21 cellular contexts compared by ENCODE assay signal in genomic region chr9:20599195-20599594, GRCh38. TPM values are rescaled to one million over a fixed set of nuclear protein-coding genes. Genes with fewer than 3 reads are reported as not detected.
DNase-seq lines count a peak whose midpoint lies in the region; ATAC-seq and TF ChIP-seq lines count a peak whose summit lies in the region.
"Had no signal": no experiment of that assay in that cellular context is flagged by ENCODE, and none has a peak within 500 bp of the region (broad histone marks: within the 10 kb centered on the region; RNA-seq: fewer than 3 reads in every experiment).

No MANE protein-coding gene starts in this region.

- peak overlapping the region in 1 of 2 experiments; percentile 76; a peak in 3 of 4 replicates for H4K8ac ChIP-seq in IMR-90 (ENCODE audit: low read depth in 2 of 2, low read length in 2 of 2)

- no peak overlapping the region; the same call in 1 of the 2 replicates for H4K5ac ChIP-seq in IMR-90 (ENCODE audit: low read depth, low read length)

- no peak for TF ChIP-seq RAD21 in IMR-90 (IDR thresholded peaks at IDR 0.05; ENCODE audit: low read length)

- H4K20me1 ChIP-seq in IMR-90 (ENCODE audit: insufficient read depth, low read length) = no peaks in the 10 kb centered on the region

- H3K4me1 ChIP-seq in IMR-90 (ENCODE audit: control insufficient read depth, insufficient read depth, low read length) (peaks cover 3% of the 10 kb centered on the region; the same call in 1 of the 2 replicates), mucosa of descending colon (ENCODE audit: low read depth) (peaks cover 20% of the 10 kb centered on the region)

- H3K4me3 ChIP-seq in BJ (ENCODE audit: low read depth, low read length) (no peak overlapping the region), IMR-90 (ENCODE audit: insufficient read depth, low read depth, low read length) (no peak overlapping the region), mucosa of descending colon (no peak overlapping the region)
- H3K4me3 ChIP-seq: GM23338, K562, suprapubic skin had no signal

- peak; percentile 81 for ATAC-seq in IMR-90 (ENCODE audit: low read depth)
- ATAC-seq in mucosa of descending colon = no peak
- no peak for ATAC-seq in T-cell (replicated peaks in 1 of 4)
- ATAC-seq in naive thymus-derived CD8-positive, alpha-beta T cell = no peak
- ATAC-seq: GM23338, K562, left lobe of liver, PC-3 had no signal

- TF ChIP-seq POLR2A in IMR-90 (IDR thresholded peaks at IDR 0.05; ENCODE audit: low read depth, low read length) = no peak

- H3K79me1 ChIP-seq in IMR-90 (ENCODE audit: low read depth in 1 of 2, low read length in 2 of 2) = peaks cover 19 to 27% of the 10 kb centered on the region in 2 experiments

- no peak overlapping the region for H2AFZ ChIP-seq in IMR-90 (replicated peaks; ENCODE audit: low read length, poor library complexity)
- H2AFZ ChIP-seq: GM23338 had no signal

- no peaks in the 10 kb centered on the region for H3K9me3 ChIP-seq in IMR-90 (ENCODE audit: control insufficient read depth, insufficient read depth, low read length)
- H3K9me3 ChIP-seq in mucosa of descending colon = no peaks in the 10 kb centered on the region
- H3K9me3 ChIP-seq: suprapubic skin had no signal

- 0 out of 2 replicates have a peak, but pooled peaks cover 3% of the 10 kb centered on the region for H3K9me1 ChIP-seq in IMR-90 (ENCODE audit: insufficient read depth, low read length)

- H3K27ac ChIP-seq in IMR-90 (ENCODE audit: insufficient read depth, low read length) = peak overlapping the region; percentile 47
- H3K27ac ChIP-seq: suprapubic skin had no signal

- peak; percentile 44 for DNase-seq in BJ (ENCODE audit: low read depth)
- DNase-seq in IMR-90 = peak; percentile 78
- peak; percentile 73 for DNase-seq in dedifferentiated amniotic fluid mesenchymal stem cell (ENCODE audit: extremely low spot score)
- peak; percentile 48 for DNase-seq in iris pigment epithelial cell (ENCODE audit: low read depth)
- no peak for DNase-seq in mucosa of descending colon
- DNase-seq in T-cell = no peak
- no peak for DNase-seq in naive thymus-derived CD8-positive, alpha-beta T cell
- DNase-seq: activated CD4-positive, alpha-beta memory T cell treated with anti-CD3 and anti-CD28 coated beads, Interleukin-2, amount 10 ng/mL, durations not matched to agents 7 days and 5 days; effector memory CD4-positive, alpha-beta T cell; mesendoderm; NCI-H1436; NCI-H510A treated with DMSO at 0.1 percent for 48 hours; occipital lobe; PC-3; Right ventricle myocardium superior; T-helper 1 cell had no signal

- H3K14ac ChIP-seq in IMR-90 (replicated peaks; ENCODE audit: low read depth, low read length) = no peak overlapping the region

- no peak overlapping the region for H3K23ac ChIP-seq in IMR-90 (ENCODE audit: low read depth, low read length)

- peak overlapping the region; percentile 95 for H2BK20ac ChIP-seq in IMR-90 (ENCODE audit: low read depth, low read length)

- no peak overlapping the region for H2AK5ac ChIP-seq in IMR-90 (ENCODE audit: low read depth, low read length)

- no CpG with 5 or more reads among the region's 3 CpGs for WGBS in IMR-90 (ENCODE audit: extremely low coverage in 2 of 2, insufficient read length in 1 of 2), 2 experiments

- H2BK5ac ChIP-seq in IMR-90 (ENCODE audit: low read depth, low read length, poor library complexity, severe bottlenecking) = peak overlapping the region; percentile 94

- H3K27me3 ChIP-seq in BJ (ENCODE audit: control insufficient read depth, insufficient read depth, low read length) (no peaks in the 10 kb centered on the region), IMR-90 (ENCODE audit: control insufficient read depth, insufficient read depth, low read length) (no peaks in the 10 kb centered on the region)
- H3K27me3 ChIP-seq: suprapubic skin had no signal

- H3K56ac ChIP-seq in IMR-90 (ENCODE audit: extremely low read depth, insufficient read depth, low read length) = no peak overlapping the region

- dilution Hi-C loops in IMR-90 (cut with HindIII; ENCODE audit: low sequenced_read_pairs, unreplicated experiment) = no loop called here

- no peak overlapping the region for H3K27ac Mint-ChIP-seq in T-cell
- peak overlapping the region in 1 of 10 donors; percentile 27 for H3K27ac Mint-ChIP-seq in naive thymus-derived CD8-positive, alpha-beta T cell
- H3K27ac Mint-ChIP-seq: activated CD4-positive, alpha-beta memory T cell treated with anti-CD3 and anti-CD28 coated beads, Interleukin-2, amount 10 ng/mL, durations not matched to agents 7 days and 5 days; brain; GM23338 had no signal

- H3K18ac ChIP-seq in IMR-90 (ENCODE audit: low read depth, low read length) = peak overlapping the region; percentile 99; the same call in 1 of the 2 replicates

- no peaks in the 10 kb centered on the region for H3K27me3 Mint-ChIP-seq in T-cell
- no peaks in the 10 kb centered on the region for H3K27me3 Mint-ChIP-seq in naive thymus-derived CD8-positive, alpha-beta T cell
- H3K27me3 Mint-ChIP-seq: activated CD4-positive, alpha-beta memory T cell treated with anti-CD3 and anti-CD28 coated beads, Interleukin-2, amount 10 ng/mL, durations not matched to agents 7 days and 5 days; brain had no signal

- intact Hi-C loops in IMR-90 (cut with micrococcal nuclease) (loop anchor here (5.0 kb wide), 1 partner anchor 37 kb away; no protein-coding TSS in a partner anchor), mucosa of descending colon (cut with DNase I, micrococcal nuclease) (no loop called here)

- no TSS peak for BruUV-seq in IMR-90 (replicated peaks; lab: Mats Ljungman, UMichigan)

- H3K36me3 ChIP-seq in BJ (ENCODE audit: control insufficient read depth, insufficient read depth, low read length) = no peaks in the 10 kb centered on the region
- H3K36me3 ChIP-seq in IMR-90 (ENCODE audit: control insufficient read depth, insufficient read depth, low read length) = no peaks in the 10 kb centered on the region
- H3K36me3 ChIP-seq in mucosa of descending colon (ENCODE audit: low read depth) = no peaks in the 10 kb centered on the region
- H3K36me3 ChIP-seq: suprapubic skin had no signal

- in situ Hi-C loops in IMR-90 (cut with MboI; ENCODE audit: low sequenced_read_pairs) = no loop called here

- H3K4me1 Mint-ChIP-seq in T-cell = peaks cover 81 to 84% (median 83%) of the 10 kb centered on the region in 3 donors
- peaks cover 26 to 83% (median 78%) of the 10 kb centered on the region in 4 donors for H3K4me1 Mint-ChIP-seq in naive thymus-derived CD8-positive, alpha-beta T cell

- no peak overlapping the region for H2AK9ac ChIP-seq in IMR-90 (replicated peaks; ENCODE audit: low read depth, low read length, poor library complexity)

- POLR2A ChIA-PET in BJ (lab: Charles Lee) = no interaction called here
- POLR2A ChIA-PET in IMR-90 (lab: Charles Lee; ENCODE audit: unreplicated experiment) = no interaction called here
- POLR2A ChIA-PET in T-cell (lab: Charles Lee) = interaction anchor here (0.7 to 1.3 kb wide), 3 partner anchors 14 to 54 kb away, joined by 3 to 9 read pairs (median 8); no protein-coding TSS in a partner anchor
- POLR2A ChIA-PET in naive thymus-derived CD8-positive, alpha-beta T cell (lab: Charles Lee) = interaction anchor here (0.7 kb wide), 1 partner anchor 189 kb away, joined by 4 read pairs; no protein-coding TSS in a partner anchor

- no peak overlapping the region for H4K91ac ChIP-seq in IMR-90 (ENCODE audit: insufficient read depth, low read depth, low read length)

- H3K9me3 Mint-ChIP-seq in T-cell = no peaks in the 10 kb centered on the region
- no peaks in the 10 kb centered on the region for H3K9me3 Mint-ChIP-seq in naive thymus-derived CD8-positive, alpha-beta T cell
- H3K9me3 Mint-ChIP-seq: activated CD4-positive, alpha-beta memory T cell treated with anti-CD3 and anti-CD28 coated beads, Interleukin-2, amount 10 ng/mL, durations not matched to agents 7 days and 5 days; GM23338 had no signal

- no peak overlapping the region for H3K4me3 Mint-ChIP-seq in T-cell
- H3K4me3 Mint-ChIP-seq in naive thymus-derived CD8-positive, alpha-beta T cell = peak overlapping the region in 1 of 10 donors; percentile 5
- H3K4me3 Mint-ChIP-seq: activated CD4-positive, alpha-beta memory T cell treated with anti-CD3 and anti-CD28 coated beads, Interleukin-2, amount 10 ng/mL, durations not matched to agents 7 days and 5 days; brain; GM23338 had no signal

- peak overlapping the region; percentile 61; the same call in 1 of the 3 replicates for H2BK15ac ChIP-seq in IMR-90 (ENCODE audit: low read depth, low read length)

- TF ChIP-seq CTCF in BJ (IDR thresholded peaks at IDR 0.05; ENCODE audit: insufficient read depth, low read depth, low read length) = no peak
- no peak for TF ChIP-seq CTCF in IMR-90 (conservative IDR thresholded peaks at IDR 0.05; ENCODE audit: low read depth, low read length)
- TF ChIP-seq CTCF in mucosa of descending colon (IDR thresholded peaks at IDR 0.05) = no peak

- H3K4me2 ChIP-seq in IMR-90 (ENCODE audit: low read depth, low read length) = peak overlapping the region; percentile 53; the same call in 1 of the 2 replicates
- H3K4me2 ChIP-seq: GM23338 had no signal

- H3K4ac ChIP-seq in IMR-90 (ENCODE audit: low read depth, low read length) = peak overlapping the region; percentile 73; the same call in 1 of the 2 replicates

- CTCF ChIA-PET in BJ (lab: Yijun Ruan, JAX) = no interaction called here
- CTCF ChIA-PET in IMR-90 (lab: Yijun Ruan, JAX) = no interaction called here
- CTCF ChIA-PET in T-cell (lab: Charles Lee) = interaction anchor here (0.5 to 1.0 kb wide), 3 partner anchors 14 to 1515 kb away, joined by 3 read pairs; no protein-coding TSS in a partner anchor

- H2BK120ac ChIP-seq in IMR-90 (ENCODE audit: low read depth, low read length) = peak overlapping the region; percentile 85; the same call in 1 of the 2 replicates

- H3K9ac ChIP-seq in IMR-90 (ENCODE audit: low read depth, low read length) = no peak overlapping the region

- peaks cover 30% of the 10 kb centered on the region for H3K36me3 Mint-ChIP-seq in T-cell
- H3K36me3 Mint-ChIP-seq in naive thymus-derived CD8-positive, alpha-beta T cell = peaks cover 0 to 17% (median 13%) of the 10 kb centered on the region in 3 donors

TF ChIP-seq in IMR-90, 13 proteins besides CTCF, POLR2A, EP300 and RAD21 (continues in another document):
- TF ChIP-seq CHD1 (IDR thresholded peaks at IDR 0.05; ENCODE audit: low read depth, low read length) = no peak
- TF ChIP-seq RCOR1 (IDR thresholded peaks at IDR 0.05; ENCODE audit: insufficient replicate concordance, low read length) = no peak

RNA-seq across cellular contexts. Expression of gene MLLT3, which starts 23.1 kb away (rescaled TPM):
- 13.8 and 32.1 TPM in 2 replicates for polyA plus RNA-seq in BJ (2011; rRNA removed)
- polyA minus RNA-seq in BJ (2011; rRNA and poly(A)+ RNA removed) = 10.1 and 11.2 TPM in 2 replicates
- total RNA-seq in IMR-90 (2012; rRNA removed) = 21.1 and 24.4 TPM in 2 replicates
- 10.0 and 10.4 TPM in 2 replicates for polyA plus RNA-seq in IMR-90 (2012; rRNA removed)
- polyA plus RNA-seq in IMR-90 (2012; cell fraction: cytosol; rRNA removed) = 2.4 and 2.5 TPM in 2 replicates
- 0.95 and 8.7 TPM in 2 replicates for polyA plus RNA-seq in IMR-90 (2012; cell fraction: nucleus; rRNA removed; ENCODE audit: low replicate concordance)
- total RNA-seq in mucosa of descending colon = 10 to 100 TPM; 35.1 to 53.7 (median 46.5) TPM
- 10 to 100 TPM; 51.8 to 96.6 (median 58.9) TPM for total RNA-seq in T-cell
- 10 to 100 TPM; 64.7 to 73.0 TPM for total RNA-seq in naive thymus-derived CD8-positive, alpha-beta T cell
- polyA plus RNA-seq in naive thymus-derived CD8-positive, alpha-beta T cell = 10 to 100 TPM; 28.0 to 42.9 (median 39.0) TPM

Comparison
In these comparisons a context has a peak if more than half of its experiments do, and no peak if none do; other contexts are left out.
1. DNase-seq: peak in BJ (single experiment), IMR-90 (single experiment), dedifferentiated amniotic fluid mesenchymal stem cell (single experiment) and iris pigment epithelial cell (single experiment); none in mucosa of descending colon (0 of 3), T-cell (0 of 34) and naive thymus-derived CD8-positive, alpha-beta T cell (0 of 10).
2. CTCF ChIA-PET loops: an anchor here in T-cell (0.5 to 1.0 kb wide); none called in BJ and IMR-90.
3. POLR2A ChIA-PET loops: an anchor here in T-cell (0.7 to 1.3 kb wide) and naive thymus-derived CD8-positive, alpha-beta T cell (0.7 kb wide); none called in BJ and IMR-90.